Comparison of ENCODE assay signal across 8 cellular contexts in genomic region chr20:45469336-45470261, GRCh38. TPM values are rescaled to one million over a fixed set of nuclear protein-coding genes. Genes with fewer than 3 reads are reported as not detected.
DNase-seq lines count a peak whose midpoint lies in the region; ATAC-seq and TF ChIP-seq lines count a peak whose summit lies in the region.

TSS of gene WFDC2 (plus strand) at chr20:45469753. CDS start at chr20:45469782, 29 bp downstream.

- H3K9me3 Mint-ChIP-seq in activated T-cell treated with anti-CD3 and anti-CD28 coated beads, Interleukin-2, amount 50 U/mL, for 4 hours: no peaks in the 10 kb centered on the region

- ATAC-seq in activated T-cell treated with anti-CD3 and anti-CD28 coated beads, Interleukin-2, amount 50 U/mL, for 4 hours: peak; percentile 38 to 39
- ATAC-seq in Right ventricle myocardium superior (ENCODE audit: poor library complexity) (peak; percentile 35), HG02885 (IDR thresholded peaks at IDR 0.05; ENCODE audit: poor library complexity, unreplicated experiment) (no peak)

- TF ChIP-seq CTCF in GM13977 (IDR thresholded peaks at IDR 0.05; ENCODE audit: extremely low read depth, insufficient read depth, missing control alignments): no peak

- H3K4me3 Mint-ChIP-seq in activated T-cell treated with anti-CD3 and anti-CD28 coated beads, Interleukin-2, amount 50 U/mL, for 4 hours: peak within 1 kb of the TSS; percentile 64

- H3K36me3 Mint-ChIP-seq in activated T-cell treated with anti-CD3 and anti-CD28 coated beads, Interleukin-2, amount 50 U/mL, for 4 hours (ENCODE audit: insufficient read depth): no peaks in the 10 kb centered on the region

- H3K27me3 Mint-ChIP-seq in activated T-cell treated with anti-CD3 and anti-CD28 coated beads, Interleukin-2, amount 50 U/mL, for 4 hours (ENCODE audit: low read depth): peaks cover 36% of the 10 kb centered on the region

- in situ Hi-C loops in GM13977 (cut with MboI; ENCODE audit: low pct_unique_long_range_greater_than_20kb, low sequenced_read_pairs, unreplicated experiment): loop anchor here (25.0 kb wide), 1 partner anchor 293 kb away; no protein-coding TSS in a partner anchor

- intact Hi-C loops in Right ventricle myocardium superior (cut with DNase I): no loop called here
- intact Hi-C loops in posterior vena cava (cut with DNase I): loop anchor here in 1 of 2 donors (10.0 kb wide), 1 partner anchor 305 kb away; no protein-coding TSS in a partner anchor

- no peak for DNase-seq in activated T-cell treated with anti-CD3 and anti-CD28 coated beads, Interleukin-2, amount 50 U/mL, for 4 hours
- no peak for DNase-seq in activated T-cell treated with anti-CD3 and anti-CD28 coated beads, Interleukin-2, amount 50 U/mL, for 1 hour
- peak; percentile 63 for DNase-seq in SW480 (ENCODE audit: low spot score)
- DNase-seq in Right ventricle myocardium superior: no peak
- DNase-seq in posterior vena cava (ENCODE audit: low spot score): no peak
- no peak for DNase-seq in cortex of kidney (lab: John Stamatoyannopoulos, UW)
- DNase-seq in GM13977 (ENCODE audit: low spot score): no peak

- H3K4me1 Mint-ChIP-seq in activated T-cell treated with anti-CD3 and anti-CD28 coated beads, Interleukin-2, amount 50 U/mL, for 4 hours (ENCODE audit: low read depth): peaks cover 6% of the 10 kb centered on the region

RNA-seq across cellular contexts. Expression of gene WFDC2, which starts in this region (rescaled TPM):
- under 1 TPM; 0.34 to 0.76 (median 0.53) TPM for total RNA-seq in activated T-cell treated with anti-CD3 and anti-CD28 coated beads, Interleukin-2, amount 50 U/mL, for 4 hours
- total RNA-seq in Right ventricle myocardium superior: 1.0 TPM
- total RNA-seq in posterior vena cava: 10 to 100 TPM; 38.0 to 57.7 TPM

Comparison
In these comparisons a context has a peak if more than half of its experiments do, and no peak if none do; other contexts are left out.
1. RNA of gene WFDC2 (total RNA-seq): 38.0 to 57.7 TPM in posterior vena cava; 1.0 TPM in Right ventricle myocardium superior (single experiment) and 0.34 to 0.76 TPM in activated T-cell treated with anti-CD3 and anti-CD28 coated beads, Interleukin-2, amount 50 U/mL, for 4 hours; every median in the first group is over 10 times any median in the second.
2. Peak in ATAC-seq in activated T-cell treated with anti-CD3 and anti-CD28 coated beads, Interleukin-2, amount 50 U/mL, for 4 hours; RNA of the gene not detected or under 1 TPM.